Comparison of ENCODE assay signal across 9 cellular contexts in the genomic region with DNA sequence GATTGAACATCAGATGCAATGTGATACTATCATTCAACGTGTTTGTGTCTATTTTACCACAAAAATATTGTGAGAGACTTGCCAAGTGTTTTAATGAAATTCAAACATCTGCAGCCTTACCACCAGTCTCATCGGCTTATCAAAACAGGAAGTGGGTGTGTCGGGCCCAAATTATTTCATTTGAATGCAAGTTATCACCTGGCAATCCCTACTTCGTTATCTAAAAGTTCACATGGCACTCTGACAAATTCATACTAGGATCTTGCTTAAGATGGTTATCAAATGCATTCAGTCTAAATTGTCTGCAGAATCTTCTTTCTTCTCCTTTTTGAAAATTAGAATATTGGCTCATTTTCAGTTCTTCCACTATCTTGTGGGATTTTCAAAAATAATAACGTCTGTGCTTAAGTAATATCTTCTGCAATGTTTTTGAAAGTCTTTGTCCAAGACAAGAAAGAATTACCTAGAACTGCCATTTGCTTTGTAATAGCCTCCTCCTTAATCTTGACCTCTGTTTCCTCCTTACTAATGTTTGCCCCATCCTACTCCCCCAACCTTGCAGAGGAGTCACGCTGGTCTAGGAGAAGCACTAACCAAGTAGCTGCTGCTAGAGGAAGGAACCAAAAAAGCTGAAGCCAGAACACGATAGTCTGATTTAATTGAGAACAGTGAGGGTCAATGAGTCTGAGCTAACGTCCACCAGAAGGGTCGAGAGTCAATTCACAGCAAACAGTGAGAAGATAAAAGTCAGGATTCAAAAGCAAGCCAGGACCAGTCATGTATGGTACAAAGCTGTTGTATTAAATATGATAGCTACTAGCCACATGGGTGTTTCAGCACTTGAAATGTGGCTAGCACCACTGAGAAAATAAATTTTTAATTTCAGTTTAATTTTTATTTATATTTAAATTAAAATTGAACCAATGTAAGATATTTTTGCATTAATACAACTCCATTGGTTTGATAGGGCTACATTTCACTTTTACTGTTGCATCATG. TPM values are rescaled to one million over a fixed set of nuclear protein-coding genes. Genes with fewer than 3 reads are reported as not detected.
DNase-seq lines count a peak whose midpoint lies in the region; ATAC-seq and TF ChIP-seq lines count a peak whose summit lies in the region.
"Had no signal": no experiment of that assay in that cellular context is flagged by ENCODE, and none has a peak within 500 bp of the region (broad histone marks: within the 10 kb centered on the region; RNA-seq: fewer than 3 reads in every experiment).

No MANE protein-coding gene starts in this region.

- H3K27me3 ChIP-seq in HCT116 (ENCODE audit: insufficient read depth, low read length) = no peaks in the 10 kb centered on the region

- H3K27ac ChIP-seq in HCT116 (ENCODE audit: low read depth, low read length) = no peak overlapping the region
- H3K27ac ChIP-seq in substantia nigra (ENCODE audit: low read depth, low read length, poor library complexity, severe bottlenecking) = no peak overlapping the region

- H3K79me2 ChIP-seq in HCT116 (ENCODE audit: insufficient read depth, low read length) = no peaks in the 10 kb centered on the region

- peaks cover 5% of the 10 kb centered on the region for H3K36me3 Mint-ChIP-seq in activated naive CD4-positive, alpha-beta T cell treated with anti-CD3 and anti-CD28 coated beads, Interleukin-2, amount 50 U/mL, for 24 hours

- H3K36me3 ChIP-seq in HCT116 (ENCODE audit: control insufficient read depth in 1 of 2, insufficient read depth in 2 of 2, low read length in 2 of 2) = no peaks in the 10 kb centered on the region

- TF ChIP-seq POLR2A in HCT116 (IDR thresholded peaks at IDR 0.05; ENCODE audit: borderline replicate concordance, extremely low read depth, insufficient read depth, insufficient read length) (no peak), erythroblast (IDR thresholded peaks at IDR 0.05; ENCODE audit: low read length) (no peak)

- H3K4me2 ChIP-seq in HCT116 (ENCODE audit: low read length) = peak overlapping the region; percentile 74

- H3K9ac ChIP-seq in HCT116 (ENCODE audit: low read length) = peak overlapping the region; percentile 15; the same call in 1 of the 2 replicates

- ATAC-seq in HCT116 (no peak), sciatic nerve (peak; percentile 60), HG03280 (IDR thresholded peaks at IDR 0.05; ENCODE audit: unreplicated experiment) (no peak)

- intact Hi-C loops in HCT116 (cut with micrococcal nuclease) = no loop called here
- intact Hi-C loops in sciatic nerve (cut with DNase I) = no loop called here

- H3K4me3 ChIP-seq in HCT116 (replicated peaks in 1 of 2; ENCODE audit: low read depth in 1 of 2, low read length in 2 of 2) = peak overlapping the region in 1 of 2 experiments; percentile 47; a peak in 1 of 4 replicates

- no peaks in the 10 kb centered on the region for H3K9me3 ChIP-seq in HCT116 (ENCODE audit: control insufficient read depth in 1 of 2, insufficient read depth in 1 of 2, low read depth in 1 of 2, low read length in 2 of 2)

- no peaks in the 10 kb centered on the region for H3K9me2 ChIP-seq in HCT116 (ENCODE audit: insufficient read depth)

- RAD21 ChIA-PET in HCT116 (lab: Charles Lee; ENCODE audit: low non-redundant PET in 1 of 2, low total read pairs in 2 of 2, uncharacterized antibody in 2 of 2, unreplicated experiment in 2 of 2) = interaction anchor here (0.7 to 1.2 kb wide), 2 partner anchors 13 to 35 kb away, joined by 3 to 5 read pairs; no protein-coding TSS in a partner anchor

- peak overlapping the region; percentile 90 for H3K27ac Mint-ChIP-seq in activated naive CD4-positive, alpha-beta T cell treated with anti-CD3 and anti-CD28 coated beads, Interleukin-2, amount 50 U/mL, for 24 hours
- H3K27ac Mint-ChIP-seq: nephron had no signal

- TF ChIP-seq CTCF in HCT116 (IDR thresholded peaks at IDR 0.05 in 2 of 3, conservative IDR thresholded peaks at IDR 0.05 in 1 of 3; ENCODE audit: borderline replicate concordance in 1 of 3, insufficient read depth in 1 of 3, low read depth in 2 of 3, low read length in 2 of 3) = no peak

- POLR2A ChIA-PET in HCT116 (lab: Charles Lee) = no interaction called here

- BruUV-seq in HCT116 (replicated peaks; lab: Mats Ljungman, UMichigan) = no TSS peak

- peaks cover 7% of the 10 kb centered on the region for H3K9me3 Mint-ChIP-seq in activated naive CD4-positive, alpha-beta T cell treated with anti-CD3 and anti-CD28 coated beads, Interleukin-2, amount 50 U/mL, for 24 hours

- DNase-seq in HCT116 (ENCODE audit: low read depth, low spot score) (no peak), NOMO-1 treated with dmso at 0.1 percent for 144 hours (lab: John Stamatoyannopoulos, UW; ENCODE audit: unreplicated experiment) (peak; percentile 16), sciatic nerve (ENCODE audit: low spot score) (no peak), substantia nigra (lab: John Stamatoyannopoulos, UW) (no peak), erythroblast (lab: John Stamatoyannopoulos, UW) (no peak)
- DNase-seq: NCI-H187 treated with DMSO at 0.1 percent for 48 hours had no signal

- H4K20me1 ChIP-seq in HCT116 (ENCODE audit: insufficient read depth) = no peaks in the 10 kb centered on the region

- peaks cover 9 to 25% of the 10 kb centered on the region in 2 experiments for H3K4me1 ChIP-seq in HCT116 (ENCODE audit: control insufficient read depth in 1 of 2, insufficient read depth in 2 of 2, low read length in 2 of 2)

- peak overlapping the region; percentile 95 for H2AFZ ChIP-seq in HCT116 (ENCODE audit: low read depth, low read length, poor library complexity, severe bottlenecking)

- H3K4me3 Mint-ChIP-seq in activated naive CD4-positive, alpha-beta T cell treated with anti-CD3 and anti-CD28 coated beads, Interleukin-2, amount 50 U/mL, for 24 hours = peak overlapping the region; percentile 56
- H3K4me3 Mint-ChIP-seq: nephron had no signal

- CTCF ChIA-PET in HCT116 (lab: Charles Lee) = interaction anchor here (1.1 to 3.6 kb wide), 4 partner anchors 13 to 359 kb away, joined by 3 to 21 read pairs (median 10); no protein-coding TSS in a partner anchor

- TF ChIP-seq RAD21 in HCT116 (IDR thresholded peaks at IDR 0.05; ENCODE audit: low read depth) = no peak

- H3K27me3 Mint-ChIP-seq in activated naive CD4-positive, alpha-beta T cell treated with anti-CD3 and anti-CD28 coated beads, Interleukin-2, amount 50 U/mL, for 24 hours = no peaks in the 10 kb centered on the region

- peaks cover 65% of the 10 kb centered on the region for H3K4me1 Mint-ChIP-seq in activated naive CD4-positive, alpha-beta T cell treated with anti-CD3 and anti-CD28 coated beads, Interleukin-2, amount 50 U/mL, for 24 hours

TF ChIP-seq in HCT116, 20 proteins besides CTCF, POLR2A, EP300 and RAD21:
- TF ChIP-seq CEBPB (IDR thresholded peaks at IDR 0.05; ENCODE audit: low read depth) = no peak
- TF ChIP-seq, protein P1, sequence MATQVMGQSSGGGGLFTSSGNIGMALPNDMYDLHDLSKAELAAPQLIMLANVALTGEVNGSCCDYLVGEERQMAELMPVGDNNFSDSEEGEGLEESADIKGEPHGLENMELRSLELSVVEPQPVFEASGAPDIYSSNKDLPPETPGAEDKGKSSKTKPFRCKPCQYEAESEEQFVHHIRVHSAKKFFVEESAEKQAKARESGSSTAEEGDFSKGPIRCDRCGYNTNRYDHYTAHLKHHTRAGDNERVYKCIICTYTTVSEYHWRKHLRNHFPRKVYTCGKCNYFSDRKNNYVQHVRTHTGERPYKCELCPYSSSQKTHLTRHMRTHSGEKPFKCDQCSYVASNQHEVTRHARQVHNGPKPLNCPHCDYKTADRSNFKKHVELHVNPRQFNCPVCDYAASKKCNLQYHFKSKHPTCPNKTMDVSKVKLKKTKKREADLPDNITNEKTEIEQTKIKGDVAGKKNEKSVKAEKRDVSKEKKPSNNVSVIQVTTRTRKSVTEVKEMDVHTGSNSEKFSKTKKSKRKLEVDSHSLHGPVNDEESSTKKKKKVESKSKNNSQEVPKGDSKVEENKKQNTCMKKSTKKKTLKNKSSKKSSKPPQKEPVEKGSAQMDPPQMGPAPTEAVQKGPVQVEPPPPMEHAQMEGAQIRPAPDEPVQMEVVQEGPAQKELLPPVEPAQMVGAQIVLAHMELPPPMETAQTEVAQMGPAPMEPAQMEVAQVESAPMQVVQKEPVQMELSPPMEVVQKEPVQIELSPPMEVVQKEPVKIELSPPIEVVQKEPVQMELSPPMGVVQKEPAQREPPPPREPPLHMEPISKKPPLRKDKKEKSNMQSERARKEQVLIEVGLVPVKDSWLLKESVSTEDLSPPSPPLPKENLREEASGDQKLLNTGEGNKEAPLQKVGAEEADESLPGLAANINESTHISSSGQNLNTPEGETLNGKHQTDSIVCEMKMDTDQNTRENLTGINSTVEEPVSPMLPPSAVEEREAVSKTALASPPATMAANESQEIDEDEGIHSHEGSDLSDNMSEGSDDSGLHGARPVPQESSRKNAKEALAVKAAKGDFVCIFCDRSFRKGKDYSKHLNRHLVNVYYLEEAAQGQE (IDR thresholded peaks at IDR 0.05; ENCODE audit: low read depth) = peak; percentile 24; the same call in 1 of the 2 replicates

RNA-seq across cellular contexts. Expression of a gene that starts 10.2 kb away (rescaled TPM):
- total RNA-seq in HCT116 (2021; ENCODE audit: unreplicated experiment) (4.7 TPM), sciatic nerve (22.3 TPM)
- 1.3 and 1.5 TPM in 2 replicates for polyA plus RNA-seq in HCT116 (2012)

RNA-seq across cellular contexts. Expression of a gene that starts 39.9 kb away (rescaled TPM):
- 32.6 TPM for total RNA-seq in HCT116 (2021; ENCODE audit: unreplicated experiment)
- 17.2 and 21.4 TPM in 2 replicates for polyA plus RNA-seq in HCT116 (2012)
- total RNA-seq in sciatic nerve = 66.7 TPM
